Comparison of ENCODE assay signal across 12 cellular contexts in genomic region chr9:108056805-108057386, GRCh38.
DNase-seq lines count a peak whose midpoint lies in the region; ATAC-seq and TF ChIP-seq lines count a peak whose summit lies in the region.
"Had no signal": no experiment of that assay in that cellular context is flagged by ENCODE, and none has a peak within 500 bp of the region (broad histone marks: within the 10 kb centered on the region; RNA-seq: fewer than 3 reads in every experiment).

No MANE protein-coding gene starts in this region.

- H3K4me3 ChIP-seq in gastroesophageal sphincter (no peak overlapping the region), stomach (no peak overlapping the region)
- H3K4me3 ChIP-seq: GM23338, heart right ventricle had no signal

- peaks cover 9 to 41% (median 10%) of the 10 kb centered on the region in 3 donors for H3K4me1 ChIP-seq in gastroesophageal sphincter
- peaks cover 22 to 58% (median 35%) of the 10 kb centered on the region in 4 donors for H3K4me1 ChIP-seq in stomach

- H3K27ac ChIP-seq in gastroesophageal sphincter (peak overlapping the region in 3 of 4 donors; percentile 48 to 65 (median 57)), stomach (peak overlapping the region in 3 of 5 donors; percentile 53 to 64 (median 63))

- ATAC-seq in gastroesophageal sphincter: peak; percentile 76
- ATAC-seq: GM23338; stimulated activated memory B cell treated with anti-CD40 and anti-IgM and Interleukin-4, amounts not matched to agents 10 μg/mL and 1 μg/mL and 100 μg/mL, for 72 hours had no signal

- no peak for TF ChIP-seq EP300 in gastroesophageal sphincter (IDR thresholded peaks at IDR 0.05)
- no peak for TF ChIP-seq EP300 in stomach (IDR thresholded peaks at IDR 0.05)

- TF ChIP-seq POLR2A in gastroesophageal sphincter (IDR thresholded peaks at IDR 0.05) (no peak), stomach (IDR thresholded peaks at IDR 0.05) (no peak)

- no peak overlapping the region for H3K27ac Mint-ChIP-seq in T-helper 2 cell treated with Interferon-gamma antibody and Interleukin-4, amounts not matched to agents 5 μg/mL and 100 μg/mL, for 36 hours
- H3K27ac Mint-ChIP-seq: GM23338; stimulated activated memory B cell treated with anti-CD40 and anti-IgM and Interleukin-4, amounts not matched to agents 10 μg/mL and 1 μg/mL and 100 μg/mL, for 72 hours had no signal

- DNase-seq in HPDE6-E6E7 (ENCODE audit: extremely low spot score) (peak; percentile 66), amniotic stem cell (lab: John Stamatoyannopoulos, UW) (peak; percentile 39), stomach (no peak), G401 (ENCODE audit: low spot score) (no peak), COR-L47 (lab: John Stamatoyannopoulos, UW) (no peak)
- no peak for DNase-seq in T-helper 2 cell treated with Interferon-gamma antibody and Interleukin-4, amounts not matched to agents 5 μg/mL and 100 μg/mL, for 36 hours (ENCODE audit: low spot score)
- DNase-seq in effector CD4-positive, alpha-beta T cell: no peak
- DNase-seq: heart right ventricle; stimulated activated CD4-positive, alpha-beta T cell treated with anti-CD3 and anti-CD28 coated beads, Interleukin-12 subunit alpha, Interleukin-12 subunit beta, amount 100 ng/mL, for 4 hours had no signal

- H3K9me3 ChIP-seq in gastroesophageal sphincter: no peaks in the 10 kb centered on the region
- no peaks in the 10 kb centered on the region for H3K9me3 ChIP-seq in stomach
- H3K9me3 ChIP-seq: heart right ventricle had no signal

- H3K27me3 ChIP-seq in gastroesophageal sphincter (no peaks in the 10 kb centered on the region), stomach (no peaks in the 10 kb centered on the region)
- H3K27me3 ChIP-seq: heart right ventricle had no signal

- no peaks in the 10 kb centered on the region for H3K4me1 Mint-ChIP-seq in T-helper 2 cell treated with Interferon-gamma antibody and Interleukin-4, amounts not matched to agents 5 μg/mL and 100 μg/mL, for 36 hours (ENCODE audit: low read depth)
- H3K4me1 Mint-ChIP-seq: stimulated activated memory B cell treated with anti-CD40 and anti-IgM and Interleukin-4, amounts not matched to agents 10 μg/mL and 1 μg/mL and 100 μg/mL, for 72 hours had no signal

- intact Hi-C loops in stomach (cut with DNase I; ENCODE audit: low total_unique reads): no loop called here

- WGBS in gastroesophageal sphincter (ENCODE audit: low coverage in 1 of 2), 2 donors: 15 to 18% methylated on average over 1 of the region's 1 CpG
- WGBS in stomach, 5 donors: 40 to 64% (median 51%) methylated on average over 1 of the region's 1 CpG

- no peaks in the 10 kb centered on the region for H3K27me3 Mint-ChIP-seq in T-helper 2 cell treated with Interferon-gamma antibody and Interleukin-4, amounts not matched to agents 5 μg/mL and 100 μg/mL, for 36 hours (ENCODE audit: low read depth)
- H3K27me3 Mint-ChIP-seq: stimulated activated memory B cell treated with anti-CD40 and anti-IgM and Interleukin-4, amounts not matched to agents 10 μg/mL and 1 μg/mL and 100 μg/mL, for 72 hours had no signal

- in situ Hi-C loops in G401 (cut with HindIII; ENCODE audit: low sequenced_read_pairs): no loop called here

- H3K36me3 ChIP-seq in gastroesophageal sphincter (no peaks in the 10 kb centered on the region), stomach (no peaks in the 10 kb centered on the region)
- H3K36me3 ChIP-seq: heart right ventricle had no signal

- TF ChIP-seq CTCF in gastroesophageal sphincter (IDR thresholded peaks at IDR 0.05): no peak
- TF ChIP-seq CTCF in stomach (IDR thresholded peaks at IDR 0.05): no peak

- H3K4me3 Mint-ChIP-seq in T-helper 2 cell treated with Interferon-gamma antibody and Interleukin-4, amounts not matched to agents 5 μg/mL and 100 μg/mL, for 36 hours: no peak overlapping the region
- H3K4me3 Mint-ChIP-seq: GM23338; stimulated activated memory B cell treated with anti-CD40 and anti-IgM and Interleukin-4, amounts not matched to agents 10 μg/mL and 1 μg/mL and 100 μg/mL, for 72 hours had no signal

- H3K36me3 Mint-ChIP-seq in T-helper 2 cell treated with Interferon-gamma antibody and Interleukin-4, amounts not matched to agents 5 μg/mL and 100 μg/mL, for 36 hours (ENCODE audit: low read depth): no peaks in the 10 kb centered on the region
- H3K36me3 Mint-ChIP-seq: stimulated activated memory B cell treated with anti-CD40 and anti-IgM and Interleukin-4, amounts not matched to agents 10 μg/mL and 1 μg/mL and 100 μg/mL, for 72 hours had no signal

- no peaks in the 10 kb centered on the region for H3K9me3 Mint-ChIP-seq in T-helper 2 cell treated with Interferon-gamma antibody and Interleukin-4, amounts not matched to agents 5 μg/mL and 100 μg/mL, for 36 hours
- H3K9me3 Mint-ChIP-seq: GM23338; stimulated activated memory B cell treated with anti-CD40 and anti-IgM and Interleukin-4, amounts not matched to agents 10 μg/mL and 1 μg/mL and 100 μg/mL, for 72 hours had no signal

Comparison
In these comparisons a context has a peak if more than half of its experiments do, and no peak if none do; other contexts are left out.
1. DNase-seq: peak in HPDE6-E6E7 (single experiment) and amniotic stem cell (single experiment); none in stomach (single experiment), T-helper 2 cell treated with Interferon-gamma antibody and Interleukin-4, amounts not matched to agents 5 μg/mL and 100 μg/mL, for 36 hours (single experiment), G401 (single experiment), COR-L47 (single experiment) and effector CD4-positive, alpha-beta T cell (single experiment).